ENCODE assay signal across 1 cellular context in the genomic region with DNA sequence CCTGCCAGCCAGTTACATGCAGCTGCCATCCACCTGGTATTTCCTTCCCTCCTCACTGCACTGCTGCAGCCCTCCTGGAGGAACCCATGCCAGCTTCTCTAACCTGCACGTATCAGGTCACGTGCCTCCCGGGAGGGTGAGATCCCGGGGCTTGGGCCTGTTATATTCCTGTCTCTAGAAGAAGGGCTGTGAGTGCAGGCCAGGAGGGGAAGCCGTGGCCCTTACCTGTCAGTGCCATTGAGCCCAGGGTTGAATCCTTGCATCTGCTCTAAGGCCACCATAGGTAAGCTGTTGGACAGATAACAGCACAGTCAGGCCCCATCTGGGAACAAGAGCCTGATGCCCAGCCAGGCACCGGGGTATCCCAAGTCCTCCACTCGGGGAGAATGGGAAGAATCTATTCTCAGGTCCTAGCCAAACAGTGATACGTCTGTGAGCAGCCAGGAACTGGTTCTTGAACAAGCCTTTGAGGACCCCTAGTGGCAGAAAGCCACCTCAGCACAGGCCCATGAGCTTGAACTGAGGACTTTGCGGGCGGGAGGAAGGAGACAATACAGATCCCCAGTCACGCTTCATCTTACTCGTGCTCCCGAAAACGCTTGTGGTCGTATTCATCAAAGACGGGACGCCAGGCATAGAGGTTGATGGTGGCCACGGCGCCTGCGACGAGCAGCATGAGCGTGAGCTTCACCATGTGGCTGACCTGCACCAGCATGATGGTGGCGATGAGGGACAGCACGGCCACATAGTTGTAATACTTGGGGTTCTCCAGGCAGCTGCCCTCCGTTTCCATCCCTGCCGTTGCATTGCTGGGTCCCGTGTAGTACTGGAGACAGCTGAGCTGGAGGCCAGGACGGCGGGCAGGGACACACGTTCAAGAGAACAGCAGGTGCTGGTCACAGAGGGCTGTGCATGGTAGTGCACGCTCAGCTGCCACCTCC.
TF ChIP-seq lines count a peak whose summit lies in the region.

No MANE protein-coding gene starts in this region.

TF ChIP-seq in HepG2, 621 proteins besides CTCF, POLR2A, EP300 and RAD21 (continued from another document and continues in another):
- TF ChIP-seq, protein P1, sequence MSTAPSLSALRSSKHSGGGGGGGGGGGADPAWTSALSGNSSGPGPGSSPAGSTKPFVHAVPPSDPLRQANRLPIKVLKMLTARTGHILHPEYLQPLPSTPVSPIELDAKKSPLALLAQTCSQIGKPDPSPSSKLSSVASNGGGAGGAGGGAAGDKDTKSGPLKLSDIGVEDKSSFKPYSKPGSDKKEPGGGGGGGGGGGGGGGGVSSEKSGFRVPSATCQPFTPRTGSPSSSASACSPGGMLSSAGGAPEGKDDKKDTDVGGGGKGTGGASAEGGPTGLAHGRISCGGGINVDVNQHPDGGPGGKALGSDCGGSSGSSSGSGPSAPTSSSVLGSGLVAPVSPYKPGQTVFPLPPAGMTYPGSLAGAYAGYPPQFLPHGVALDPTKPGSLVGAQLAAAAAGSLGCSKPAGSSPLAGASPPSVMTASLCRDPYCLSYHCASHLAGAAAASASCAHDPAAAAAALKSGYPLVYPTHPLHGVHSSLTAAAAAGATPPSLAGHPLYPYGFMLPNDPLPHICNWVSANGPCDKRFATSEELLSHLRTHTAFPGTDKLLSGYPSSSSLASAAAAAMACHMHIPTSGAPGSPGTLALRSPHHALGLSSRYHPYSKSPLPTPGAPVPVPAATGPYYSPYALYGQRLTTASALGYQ (CRISPR knock-in tag; IDR thresholded peaks at IDR 0.05) = no peak
- no peak for TF ChIP-seq HDAC6 (IDR thresholded peaks at IDR 0.05; ENCODE audit: low read depth, low read length)
- TF ChIP-seq, protein P2, sequence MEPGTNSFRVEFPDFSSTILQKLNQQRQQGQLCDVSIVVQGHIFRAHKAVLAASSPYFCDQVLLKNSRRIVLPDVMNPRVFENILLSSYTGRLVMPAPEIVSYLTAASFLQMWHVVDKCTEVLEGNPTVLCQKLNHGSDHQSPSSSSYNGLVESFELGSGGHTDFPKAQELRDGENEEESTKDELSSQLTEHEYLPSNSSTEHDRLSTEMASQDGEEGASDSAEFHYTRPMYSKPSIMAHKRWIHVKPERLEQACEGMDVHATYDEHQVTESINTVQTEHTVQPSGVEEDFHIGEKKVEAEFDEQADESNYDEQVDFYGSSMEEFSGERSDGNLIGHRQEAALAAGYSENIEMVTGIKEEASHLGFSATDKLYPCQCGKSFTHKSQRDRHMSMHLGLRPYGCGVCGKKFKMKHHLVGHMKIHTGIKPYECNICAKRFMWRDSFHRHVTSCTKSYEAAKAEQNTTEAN (CRISPR knock-in tag; conservative IDR thresholded peaks at IDR 0.05) = 0 out of 2 replicates have a peak, but pooled peaks have one; percentile 23
- TF ChIP-seq HIVEP1 (CRISPR knock-in tag; IDR thresholded peaks at IDR 0.05) = no peak
- TF ChIP-seq NR2F2 (IDR thresholded peaks at IDR 0.05; ENCODE audit: borderline replicate concordance, low read depth) = no peak
- TF ChIP-seq KAT2B (IDR thresholded peaks at IDR 0.05; ENCODE audit: borderline replicate concordance, low read depth, low read length) = no peak
- TF ChIP-seq ZFAT (CRISPR knock-in tag; conservative IDR thresholded peaks at IDR 0.05) = no peak
- TF ChIP-seq ZNF230 (CRISPR knock-in tag; IDR thresholded peaks at IDR 0.05) = peak; percentile 65; the same call in 1 of the 2 replicates
- no peak for TF ChIP-seq BRD4 (CRISPR knock-in tag; IDR thresholded peaks at IDR 0.05)
- TF ChIP-seq, protein P3, sequence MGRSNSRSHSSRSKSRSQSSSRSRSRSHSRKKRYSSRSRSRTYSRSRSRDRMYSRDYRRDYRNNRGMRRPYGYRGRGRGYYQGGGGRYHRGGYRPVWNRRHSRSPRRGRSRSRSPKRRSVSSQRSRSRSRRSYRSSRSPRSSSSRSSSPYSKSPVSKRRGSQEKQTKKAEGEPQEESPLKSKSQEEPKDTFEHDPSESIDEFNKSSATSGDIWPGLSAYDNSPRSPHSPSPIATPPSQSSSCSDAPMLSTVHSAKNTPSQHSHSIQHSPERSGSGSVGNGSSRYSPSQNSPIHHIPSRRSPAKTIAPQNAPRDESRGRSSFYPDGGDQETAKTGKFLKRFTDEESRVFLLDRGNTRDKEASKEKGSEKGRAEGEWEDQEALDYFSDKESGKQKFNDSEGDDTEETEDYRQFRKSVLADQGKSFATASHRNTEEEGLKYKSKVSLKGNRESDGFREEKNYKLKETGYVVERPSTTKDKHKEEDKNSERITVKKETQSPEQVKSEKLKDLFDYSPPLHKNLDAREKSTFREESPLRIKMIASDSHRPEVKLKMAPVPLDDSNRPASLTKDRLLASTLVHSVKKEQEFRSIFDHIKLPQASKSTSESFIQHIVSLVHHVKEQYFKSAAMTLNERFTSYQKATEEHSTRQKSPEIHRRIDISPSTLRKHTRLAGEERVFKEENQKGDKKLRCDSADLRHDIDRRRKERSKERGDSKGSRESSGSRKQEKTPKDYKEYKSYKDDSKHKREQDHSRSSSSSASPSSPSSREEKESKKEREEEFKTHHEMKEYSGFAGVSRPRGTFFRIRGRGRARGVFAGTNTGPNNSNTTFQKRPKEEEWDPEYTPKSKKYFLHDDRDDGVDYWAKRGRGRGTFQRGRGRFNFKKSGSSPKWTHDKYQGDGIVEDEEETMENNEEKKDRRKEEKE (IDR thresholded peaks at IDR 0.05) = no peak
- 0 out of 2 replicates have a peak, but pooled peaks have one; percentile 44 for TF ChIP-seq ZNF225 (CRISPR knock-in tag; IDR thresholded peaks at IDR 0.05)
- TF ChIP-seq ZNF3 (CRISPR knock-in tag; IDR thresholded peaks at IDR 0.05) = no peak
- no peak for TF ChIP-seq MAFF (IDR thresholded peaks at IDR 0.05; ENCODE audit: low read depth, low read length)
- no peak for TF ChIP-seq MEF2D (CRISPR knock-in tag; IDR thresholded peaks at IDR 0.05)
- no peak for TF ChIP-seq ZNF235 (CRISPR knock-in tag; IDR thresholded peaks at IDR 0.05; ENCODE audit: borderline replicate concordance)
- TF ChIP-seq ZKSCAN8 (CRISPR knock-in tag; IDR thresholded peaks at IDR 0.05; ENCODE audit: borderline replicate concordance) = no peak
- no peak for TF ChIP-seq MLLT10 (CRISPR knock-in tag; IDR thresholded peaks at IDR 0.05)
- TF ChIP-seq SIN3B (IDR thresholded peaks at IDR 0.05; ENCODE audit: low read length) = no peak
- TF ChIP-seq, protein P4, sequence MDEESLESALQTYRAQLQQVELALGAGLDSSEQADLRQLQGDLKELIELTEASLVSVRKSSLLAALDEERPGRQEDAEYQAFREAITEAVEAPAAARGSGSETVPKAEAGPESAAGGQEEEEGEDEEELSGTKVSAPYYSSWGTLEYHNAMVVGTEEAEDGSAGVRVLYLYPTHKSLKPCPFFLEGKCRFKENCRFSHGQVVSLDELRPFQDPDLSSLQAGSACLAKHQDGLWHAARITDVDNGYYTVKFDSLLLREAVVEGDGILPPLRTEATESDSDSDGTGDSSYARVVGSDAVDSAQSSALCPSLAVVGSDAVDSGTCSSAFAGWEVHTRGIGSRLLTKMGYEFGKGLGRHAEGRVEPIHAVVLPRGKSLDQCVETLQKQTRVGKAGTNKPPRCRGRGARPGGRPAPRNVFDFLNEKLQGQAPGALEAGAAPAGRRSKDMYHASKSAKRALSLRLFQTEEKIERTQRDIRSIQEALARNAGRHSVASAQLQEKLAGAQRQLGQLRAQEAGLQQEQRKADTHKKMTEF (CRISPR knock-in tag; IDR thresholded peaks at IDR 0.05) = 0 out of 2 replicates have a peak, but pooled peaks have one; percentile 40
- no peak for TF ChIP-seq ZNF558 (CRISPR knock-in tag; IDR thresholded peaks at IDR 0.05; ENCODE audit: borderline replicate concordance)
- TF ChIP-seq, protein P5, sequence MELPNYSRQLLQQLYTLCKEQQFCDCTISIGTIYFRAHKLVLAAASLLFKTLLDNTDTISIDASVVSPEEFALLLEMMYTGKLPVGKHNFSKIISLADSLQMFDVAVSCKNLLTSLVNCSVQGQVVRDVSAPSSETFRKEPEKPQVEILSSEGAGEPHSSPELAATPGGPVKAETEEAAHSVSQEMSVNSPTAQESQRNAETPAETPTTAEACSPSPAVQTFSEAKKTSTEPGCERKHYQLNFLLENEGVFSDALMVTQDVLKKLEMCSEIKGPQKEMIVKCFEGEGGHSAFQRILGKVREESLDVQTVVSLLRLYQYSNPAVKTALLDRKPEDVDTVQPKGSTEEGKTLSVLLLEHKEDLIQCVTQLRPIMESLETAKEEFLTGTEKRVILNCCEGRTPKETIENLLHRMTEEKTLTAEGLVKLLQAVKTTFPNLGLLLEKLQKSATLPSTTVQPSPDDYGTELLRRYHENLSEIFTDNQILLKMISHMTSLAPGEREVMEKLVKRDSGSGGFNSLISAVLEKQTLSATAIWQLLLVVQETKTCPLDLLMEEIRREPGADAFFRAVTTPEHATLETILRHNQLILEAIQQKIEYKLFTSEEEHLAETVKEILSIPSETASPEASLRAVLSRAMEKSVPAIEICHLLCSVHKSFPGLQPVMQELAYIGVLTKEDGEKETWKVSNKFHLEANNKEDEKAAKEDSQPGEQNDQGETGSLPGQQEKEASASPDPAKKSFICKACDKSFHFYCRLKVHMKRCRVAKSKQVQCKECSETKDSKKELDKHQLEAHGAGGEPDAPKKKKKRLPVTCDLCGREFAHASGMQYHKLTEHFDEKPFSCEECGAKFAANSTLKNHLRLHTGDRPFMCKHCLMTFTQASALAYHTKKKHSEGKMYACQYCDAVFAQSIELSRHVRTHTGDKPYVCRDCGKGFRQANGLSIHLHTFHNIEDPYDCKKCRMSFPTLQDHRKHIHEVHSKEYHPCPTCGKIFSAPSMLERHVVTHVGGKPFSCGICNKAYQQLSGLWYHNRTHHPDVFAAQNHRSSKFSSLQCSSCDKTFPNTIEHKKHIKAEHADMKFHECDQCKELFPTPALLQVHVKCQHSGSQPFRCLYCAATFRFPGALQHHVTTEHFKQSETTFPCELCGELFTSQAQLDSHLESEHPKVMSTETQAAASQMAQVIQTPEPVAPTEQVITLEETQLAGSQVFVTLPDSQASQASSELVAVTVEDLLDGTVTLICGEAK (IDR thresholded peaks at IDR 0.05) = no peak
- TF ChIP-seq, protein P5 (CRISPR knock-in tag; IDR thresholded peaks at IDR 0.05) = no peak
- TF ChIP-seq ZNF432 (CRISPR knock-in tag; IDR thresholded peaks at IDR 0.05; ENCODE audit: borderline replicate concordance) = no peak
- TF ChIP-seq KDM2A (CRISPR knock-in tag; IDR thresholded peaks at IDR 0.05; ENCODE audit: borderline replicate concordance, low read depth) = peak; percentile 91
- no peak for TF ChIP-seq YY1 (IDR thresholded peaks at IDR 0.05; ENCODE audit: insufficient read depth, insufficient replicate concordance, low read depth, low read length)
- TF ChIP-seq, protein P6, sequence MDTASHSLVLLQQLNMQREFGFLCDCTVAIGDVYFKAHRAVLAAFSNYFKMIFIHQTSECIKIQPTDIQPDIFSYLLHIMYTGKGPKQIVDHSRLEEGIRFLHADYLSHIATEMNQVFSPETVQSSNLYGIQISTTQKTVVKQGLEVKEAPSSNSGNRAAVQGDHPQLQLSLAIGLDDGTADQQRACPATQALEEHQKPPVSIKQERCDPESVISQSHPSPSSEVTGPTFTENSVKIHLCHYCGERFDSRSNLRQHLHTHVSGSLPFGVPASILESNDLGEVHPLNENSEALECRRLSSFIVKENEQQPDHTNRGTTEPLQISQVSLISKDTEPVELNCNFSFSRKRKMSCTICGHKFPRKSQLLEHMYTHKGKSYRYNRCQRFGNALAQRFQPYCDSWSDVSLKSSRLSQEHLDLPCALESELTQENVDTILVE (CRISPR knock-in tag; IDR thresholded peaks at IDR 0.05) = peak; percentile 60; the same call in 1 of the 2 replicates
- TF ChIP-seq ZNF605 (CRISPR knock-in tag; IDR thresholded peaks at IDR 0.05) = no peak
- TF ChIP-seq ZNF343 (CRISPR knock-in tag; IDR thresholded peaks at IDR 0.05) = no peak
- no peak for TF ChIP-seq PAX8 (CRISPR knock-in tag; IDR thresholded peaks at IDR 0.05; ENCODE audit: borderline replicate concordance)
- TF ChIP-seq ZSCAN20 (CRISPR knock-in tag; IDR thresholded peaks at IDR 0.05; ENCODE audit: borderline replicate concordance) = no peak
- TF ChIP-seq, protein P7, sequence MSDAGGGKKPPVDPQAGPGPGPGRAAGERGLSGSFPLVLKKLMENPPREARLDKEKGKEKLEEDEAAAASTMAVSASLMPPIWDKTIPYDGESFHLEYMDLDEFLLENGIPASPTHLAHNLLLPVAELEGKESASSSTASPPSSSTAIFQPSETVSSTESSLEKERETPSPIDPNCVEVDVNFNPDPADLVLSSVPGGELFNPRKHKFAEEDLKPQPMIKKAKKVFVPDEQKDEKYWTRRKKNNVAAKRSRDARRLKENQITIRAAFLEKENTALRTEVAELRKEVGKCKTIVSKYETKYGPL (CRISPR knock-in tag; IDR thresholded peaks at IDR 0.05) = no peak
- TF ChIP-seq EED (CRISPR knock-in tag; IDR thresholded peaks at IDR 0.05) = peak; percentile 17; the same call in 1 of the 2 replicates
- TF ChIP-seq, protein P8, sequence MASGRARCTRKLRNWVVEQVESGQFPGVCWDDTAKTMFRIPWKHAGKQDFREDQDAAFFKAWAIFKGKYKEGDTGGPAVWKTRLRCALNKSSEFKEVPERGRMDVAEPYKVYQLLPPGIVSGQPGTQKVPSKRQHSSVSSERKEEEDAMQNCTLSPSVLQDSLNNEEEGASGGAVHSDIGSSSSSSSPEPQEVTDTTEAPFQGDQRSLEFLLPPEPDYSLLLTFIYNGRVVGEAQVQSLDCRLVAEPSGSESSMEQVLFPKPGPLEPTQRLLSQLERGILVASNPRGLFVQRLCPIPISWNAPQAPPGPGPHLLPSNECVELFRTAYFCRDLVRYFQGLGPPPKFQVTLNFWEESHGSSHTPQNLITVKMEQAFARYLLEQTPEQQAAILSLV (CRISPR knock-in tag; IDR thresholded peaks at IDR 0.05; ENCODE audit: borderline replicate concordance) = no peak
